Comparison of ENCODE assay signal across 8 cellular contexts in genomic region chr14:38255408-38255672, GRCh38. TPM values are rescaled to one million over a fixed set of nuclear protein-coding genes. Genes with fewer than 3 reads are reported as not detected.
DNase-seq lines count a peak whose midpoint lies in the region; ATAC-seq and TF ChIP-seq lines count a peak whose summit lies in the region.

No MANE protein-coding gene starts in this region.

- H3K4me3 ChIP-seq in esophagus muscularis mucosa, result peak overlapping the region; percentile 51 to 59 (median 53)

- no peaks in the 10 kb centered on the region for H3K4me1 Mint-ChIP-seq in nephron

- no peaks in the 10 kb centered on the region for H3K36me3 ChIP-seq in esophagus muscularis mucosa

- H3K4me1 ChIP-seq in esophagus muscularis mucosa, result peaks cover 0 to 18% (median 11%) of the 10 kb centered on the region in 4 donors

- TF ChIP-seq POLR2A in esophagus muscularis mucosa (IDR thresholded peaks at IDR 0.05; ENCODE audit: low read depth), result no peak

- TF ChIP-seq CTCF in esophagus muscularis mucosa (IDR thresholded peaks at IDR 0.05), result no peak
- no peak for TF ChIP-seq CTCF in nephron (IDR thresholded peaks at IDR 0.05; ENCODE audit: unreplicated experiment in 3 of 3)

- TF ChIP-seq EP300 in esophagus muscularis mucosa (IDR thresholded peaks at IDR 0.05), result no peak

- peak; percentile 1 for DNase-seq in stimulated activated CD4-positive, alpha-beta T cell treated with anti-CD3 and anti-CD28 coated beads, Interleukin-4, amount 100 ng/mL, for 1 hour
- no peak for DNase-seq in stimulated activated CD4-positive, alpha-beta T cell treated with anti-CD3 and anti-CD28 coated beads, Interleukin-4, amount 100 ng/mL, for 4 hours
- no peak for DNase-seq in esophagus muscularis mucosa (ENCODE audit: extremely low spot score)
- DNase-seq in OCI-M1 (lab: John Stamatoyannopoulos, UW), result no peak
- no peak for DNase-seq in left colon

- H3K27me3 Mint-ChIP-seq in nephron (ENCODE audit: low read depth), result peaks cover 62% of the 10 kb centered on the region

- ATAC-seq in left colon, result no peak
- no peak for ATAC-seq in HG03460 (IDR thresholded peaks at IDR 0.05; ENCODE audit: unreplicated experiment)
- ATAC-seq in GM19023 (IDR thresholded peaks at IDR 0.05; ENCODE audit: unreplicated experiment), result no peak

- peak overlapping the region; percentile 42 to 68 (median 55) for H3K4me3 Mint-ChIP-seq in nephron

- H3K27ac ChIP-seq in esophagus muscularis mucosa (replicated peaks in 1 of 4), result peak overlapping the region; percentile 70 to 80 (median 78)

- H3K9me3 Mint-ChIP-seq in nephron, result no peaks in the 10 kb centered on the region

- no peak overlapping the region for H3K27ac Mint-ChIP-seq in nephron

- no peaks in the 10 kb centered on the region for H3K36me3 Mint-ChIP-seq in nephron (ENCODE audit: low read depth)

- intact Hi-C loops in esophagus muscularis mucosa (cut with DNase I) (no loop called here), left colon (cut with DNase I, micrococcal nuclease) (no loop called here)

- WGBS in esophagus muscularis mucosa, result 4% methylated on average over 5 of the region's 29 CpGs

- no peaks in the 10 kb centered on the region for H3K9me3 ChIP-seq in esophagus muscularis mucosa

- peaks cover 0 to 32% (median 2%) of the 10 kb centered on the region in 4 donors for H3K27me3 ChIP-seq in esophagus muscularis mucosa

RNA-seq across cellular contexts. Expression of gene CLEC14A, which starts 0.6 kb away (rescaled TPM):
- 10 to 100 TPM; 23.7 to 50.2 (median 38.0) TPM for total RNA-seq in esophagus muscularis mucosa
- 1 to 10 TPM; 5.8 to 7.7 TPM for total RNA-seq in left colon

RNA-seq across cellular contexts. Expression of gene SSTR1, which starts 47.6 kb away (rescaled TPM):
- total RNA-seq in esophagus muscularis mucosa (under 1 TPM; 0.33 to 0.97 (median 0.58) TPM), left colon (10 to 100 TPM; 10.0 to 10.5 TPM)

Comparison
In these comparisons a context has a peak if more than half of its experiments do, and no peak if none do; other contexts are left out.
1. RNA of gene SSTR1, which starts 47.6 kb away (total RNA-seq): 10.0 to 10.5 TPM in left colon; 0.33 to 0.97 TPM in esophagus muscularis mucosa; every median in the first group is over 4 times any median in the second.